Comparison of ENCODE assay signal across 9 cellular contexts in the genomic region with DNA sequence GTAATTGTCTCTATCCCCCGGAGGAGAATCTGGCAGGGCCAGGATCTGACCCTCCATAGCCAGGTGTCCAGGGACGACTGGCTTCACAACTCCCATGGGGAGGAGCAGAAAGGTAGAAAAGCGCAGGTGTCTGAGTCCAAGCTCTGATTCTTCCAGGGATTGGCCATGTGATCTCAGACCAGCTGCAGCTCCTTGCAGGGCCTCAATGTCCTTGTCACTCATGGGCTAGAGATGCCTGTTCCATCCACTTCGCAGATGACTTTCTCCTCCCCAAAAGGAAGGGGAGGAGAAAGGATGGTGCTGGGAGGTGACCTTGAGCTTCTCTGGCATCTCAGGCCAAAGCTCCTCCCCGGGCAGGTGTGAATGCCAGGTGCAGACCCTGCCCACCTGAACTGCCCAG. TPM values are rescaled to one million over a fixed set of nuclear protein-coding genes. Genes with fewer than 3 reads are reported as not detected.
DNase-seq lines count a peak whose midpoint lies in the region; ATAC-seq, FAIRE-seq and TF ChIP-seq lines count a peak whose summit lies in the region.
"Had no signal": no experiment of that assay in that cellular context is flagged by ENCODE, and none has a peak within 500 bp of the region (broad histone marks: within the 10 kb centered on the region; RNA-seq: fewer than 3 reads in every experiment).

No MANE protein-coding gene starts in this region.

- no peak overlapping the region for H3K23ac ChIP-seq in H1 (ENCODE audit: insufficient read length)

- peak overlapping the region; percentile 25 for H4K91ac ChIP-seq in H1 (replicated peaks; ENCODE audit: insufficient read length, low read length)

- H2BK15ac ChIP-seq in H1 (ENCODE audit: low read length): peak overlapping the region; percentile 29; the same call in 1 of the 2 replicates

- no peak overlapping the region for H4K5ac ChIP-seq in H1 (ENCODE audit: insufficient read length, low read depth, low read length)

- TF ChIP-seq CTCF in H1 (IDR thresholded peaks at IDR 0.05; ENCODE audit: control extremely low read depth in 1 of 3, insufficient read depth in 1 of 3, low read depth in 1 of 3, low read length in 3 of 3) (no peak), psoas muscle (IDR thresholded peaks at IDR 0.05) (no peak), kidney (IDR thresholded peaks at IDR 0.05; ENCODE audit: borderline replicate concordance, extremely low read depth, insufficient read depth) (no peak)

- H3K9me3 ChIP-seq in BLaER1 (no peaks in the 10 kb centered on the region), H1 (ENCODE audit: insufficient read depth in 2 of 2, low read depth in 1 of 2, low read length in 1 of 2) (no peaks in the 10 kb centered on the region), psoas muscle (no peaks in the 10 kb centered on the region), kidney (ENCODE audit: control insufficient read depth in 1 of 2, low read length in 2 of 2) (no peaks in the 10 kb centered on the region), Karpas-422 (ENCODE audit: low read length) (no peaks in the 10 kb centered on the region)

- CTCF ChIA-PET in H1 (lab: Charles Lee; ENCODE audit: partially characterized antibody): interaction anchor here (0.7 to 2.1 kb wide), 5 partner anchors 15 to 132 kb away, joined by 3 to 8 read pairs (median 3); no protein-coding TSS in a partner anchor

- no peak overlapping the region for H2AK5ac ChIP-seq in H1 (ENCODE audit: low read depth, low read length)

- no peak overlapping the region for H3K14ac ChIP-seq in H1 (ENCODE audit: insufficient read length)

- TF ChIP-seq EP300 in H1 (IDR thresholded peaks at IDR 0.05; ENCODE audit: borderline replicate concordance in 1 of 2, low read depth in 2 of 2, low read length in 2 of 2): no peak

- TF ChIP-seq POLR2A in H1 (IDR thresholded peaks at IDR 0.05; ENCODE audit: control extremely low read depth in 1 of 2, low read depth in 2 of 2, low read length in 2 of 2): no peak

- no peak for TF ChIP-seq RAD21 in H1 (IDR thresholded peaks at IDR 0.05 in 1 of 2, conservative IDR thresholded peaks at IDR 0.05 in 1 of 2; ENCODE audit: low read depth in 2 of 2, low read length in 2 of 2)

- H4K20me1 ChIP-seq in BLaER1 (no peaks in the 10 kb centered on the region), H1 (replicated peaks in 1 of 2; ENCODE audit: control insufficient read depth in 1 of 2, insufficient read depth in 2 of 2, low read length in 2 of 2) (peaks cover 3 to 9% of the 10 kb centered on the region in 2 experiments), Karpas-422 (ENCODE audit: insufficient read depth, low read depth, low read length) (no peaks in the 10 kb centered on the region)

- DNase-seq in NCI-H1105 (lab: John Stamatoyannopoulos, UW): peak; percentile 47
- no peak for DNase-seq in H1 (ENCODE audit: low read depth in 1 of 2, low spot score in 2 of 2)
- DNase-seq in psoas muscle: no peak
- DNase-seq in kidney: no peak
- no peak for DNase-seq in Karpas-422
- no peak for DNase-seq in NCI-H1694 (lab: John Stamatoyannopoulos, UW)
- DNase-seq: midbrain had no signal

- H3K27me3 ChIP-seq in BLaER1 (no peaks in the 10 kb centered on the region), H1 (replicated peaks in 1 of 4; ENCODE audit: control insufficient read depth in 3 of 4, extremely low read depth in 1 of 4, insufficient read depth in 3 of 4, low read length in 3 of 4) (no peaks in the 10 kb centered on the region), psoas muscle (ENCODE audit: insufficient read depth in 3 of 3, low read length in 2 of 3) (peaks cover 0 to 2% (median 0%) of the 10 kb centered on the region in 3 donors), Karpas-422 (ENCODE audit: low read length) (no peaks in the 10 kb centered on the region)

- no peak overlapping the region for H3K56ac ChIP-seq in H1 (replicated peaks; ENCODE audit: insufficient read length, low read depth, low read length)

- ATAC-seq in psoas muscle: no peak
- ATAC-seq in esophagus mucosa: no peak

- 88% methylated on average over 5 of the region's 5 CpGs; no CpG with 5 or more reads in 1 of the 2 experiments for WGBS in H1 (ENCODE audit: extremely low coverage in 1 of 2, insufficient coverage in 1 of 2, insufficient read length in 1 of 2, insufficient replicate concordance in 2 of 2, low coverage in 1 of 2, low lambda C conversion rate in 2 of 2, missing lambda C conversion rate in 1 of 2), 2 experiments
- 55 to 59% (median 57%) methylated on average over 5 of the region's 5 CpGs for WGBS in psoas muscle, 3 donors

- no peaks in the 10 kb centered on the region for H3K23me2 ChIP-seq in H1 (ENCODE audit: low read depth, low read length)

- H3K4me3 ChIP-seq in BLaER1 (no peak overlapping the region), H1 (ENCODE audit: extremely low read depth in 1 of 4, insufficient read depth in 2 of 4, low read depth in 3 of 4, low read length in 4 of 4) (no peak overlapping the region), psoas muscle (no peak overlapping the region), kidney (ENCODE audit: low read length in 2 of 2) (no peak overlapping the region), Karpas-422 (ENCODE audit: low read length) (no peak overlapping the region)

- H3K9ac ChIP-seq in BLaER1 (peak overlapping the region; percentile 35; the same call in 1 of the 2 replicates), H1 (replicated peaks in 1 of 4; ENCODE audit: extremely low read depth in 1 of 4, low read depth in 3 of 4, low read length in 3 of 4) (no peak overlapping the region), kidney (ENCODE audit: low read length in 2 of 2) (no peak overlapping the region), Karpas-422 (ENCODE audit: low read length) (no peak overlapping the region)

- H4K8ac ChIP-seq in H1 (ENCODE audit: extremely low read depth, insufficient read depth, low read length): no peak overlapping the region; the same call in 1 of the 2 replicates

- no peaks in the 10 kb centered on the region for H3K36me3 ChIP-seq in BLaER1
- 0 out of 8 replicates have a peak, but pooled peaks cover 0 to 2% (median 0%) of the 10 kb centered on the region in 4 experiments for H3K36me3 ChIP-seq in H1 (ENCODE audit: control insufficient read depth in 2 of 4, insufficient read depth in 4 of 4, low read length in 3 of 4)
- no peaks in the 10 kb centered on the region for H3K36me3 ChIP-seq in psoas muscle (ENCODE audit: insufficient read depth in 1 of 2, low read depth in 1 of 2)
- H3K36me3 ChIP-seq in kidney (ENCODE audit: control insufficient read depth in 1 of 2, insufficient read depth in 2 of 2, low read length in 2 of 2): no peaks in the 10 kb centered on the region
- no peaks in the 10 kb centered on the region for H3K36me3 ChIP-seq in Karpas-422 (ENCODE audit: insufficient read depth, low read length)

- H2BK5ac ChIP-seq in H1 (ENCODE audit: low read depth, low read length): peak overlapping the region; percentile 28; the same call in 1 of the 2 replicates

- H3K27ac ChIP-seq in BLaER1: peak overlapping the region; percentile 66
- H3K27ac ChIP-seq in H1 (ENCODE audit: low read depth, low read length): no peak overlapping the region
- peak overlapping the region; percentile 87 for H3K27ac ChIP-seq in psoas muscle
- peak overlapping the region in 1 of 2 donors; percentile 43 for H3K27ac ChIP-seq in kidney (ENCODE audit: low read depth in 2 of 2, low read length in 2 of 2)
- H3K27ac ChIP-seq in Karpas-422 (ENCODE audit: low read length): no peak overlapping the region

- H2BK12ac ChIP-seq in H1 (ENCODE audit: low read depth, low read length): 0 out of 2 replicates have a peak overlapping the region, but pooled peaks have one; percentile 87

- POLR2A ChIA-PET in H1 (lab: Charles Lee; ENCODE audit: partially characterized antibody): interaction anchor here (0.6 to 2.8 kb wide), 9 partner anchors 8 to 136 kb away, joined by 3 to 11 read pairs (median 4); a partner anchor contains a TSS

- FAIRE-seq in H1 (lab: Jason Lieb, UNC): no peak
- no peak for FAIRE-seq in kidney (lab: Jason Lieb, UNC)

- H2AFZ ChIP-seq in H1 (ENCODE audit: low read length): no peak overlapping the region
- no peak overlapping the region for H2AFZ ChIP-seq in Karpas-422 (ENCODE audit: low read length)

- peak overlapping the region; percentile 72; the same call in 1 of the 2 replicates for H2BK20ac ChIP-seq in H1 (ENCODE audit: low read length)

- H3K79me2 ChIP-seq in H1 (ENCODE audit: control insufficient read depth in 1 of 2, insufficient read depth in 2 of 2, low read length in 2 of 2): peaks cover 0 to 2% of the 10 kb centered on the region in 2 experiments; a peak in 1 of 4 replicates
- no peaks in the 10 kb centered on the region for H3K79me2 ChIP-seq in Karpas-422 (ENCODE audit: low read length)

- H3K4me1 ChIP-seq in BLaER1 (peaks cover 60% of the 10 kb centered on the region), H1 (replicated peaks in 1 of 4; ENCODE audit: control insufficient read depth in 3 of 4, insufficient read depth in 4 of 4, low read length in 3 of 4) (peaks cover 13 to 48% (median 27%) of the 10 kb centered on the region in 4 experiments), psoas muscle (peaks cover 61% of the 10 kb centered on the region), kidney (ENCODE audit: control insufficient read depth in 1 of 2, insufficient read depth in 1 of 2, low read depth in 1 of 2, low read length in 2 of 2) (peaks cover 28 to 44% of the 10 kb centered on the region in 2 donors), Karpas-422 (ENCODE audit: low read length) (no peaks in the 10 kb centered on the region)

- H3K4me2 ChIP-seq in BLaER1 (peak overlapping the region; percentile 65), H1 (ENCODE audit: insufficient read depth in 1 of 2, low read depth in 2 of 2, low read length in 2 of 2) (no peak overlapping the region), Karpas-422 (ENCODE audit: low read depth, low read length, poor library complexity, severe bottlenecking) (no peak overlapping the region)

- H3K18ac ChIP-seq in H1 (ENCODE audit: extremely low read depth, low read length): no peak overlapping the region; the same call in 1 of the 2 replicates

- H2BK120ac ChIP-seq in H1 (replicated peaks; ENCODE audit: low read depth, low read length): no peak overlapping the region

- H3K79me1 ChIP-seq in H1 (ENCODE audit: low read depth, low read length): peaks cover 4% of the 10 kb centered on the region; the same call in 1 of the 2 replicates

- H3K9me2 ChIP-seq in Karpas-422 (replicated peaks; ENCODE audit: insufficient read depth, low read length): no peaks in the 10 kb centered on the region

- intact Hi-C loops in psoas muscle (cut with DNase I): loop anchor here in 1 of 2 donors (2.0 kb wide), 1 partner anchor 20 kb away; no protein-coding TSS in a partner anchor
- intact Hi-C loops in kidney (cut with DNase I): no loop called here

- H3K4ac ChIP-seq in H1 (replicated peaks; ENCODE audit: insufficient read length, low read depth, low read length): no peak overlapping the region

RNA-seq across cellular contexts. Expression of a gene that starts 22.6 kb away (rescaled TPM):
- total RNA-seq in H1 (2021; fragmentation: NEBNext Ultra II Directional; extraction: Animal tissue kit (Norgen Biotek cat#: 25700)): 108 and 111 TPM in 2 replicates
- 17.8 and 27.7 TPM in 2 replicates for polyA plus RNA-seq in H1 (2011; rRNA removed)
- polyA plus RNA-seq in H1 (2011; cell fraction: cytosol; rRNA removed): 17.0 TPM
- 113 TPM for polyA plus RNA-seq in H1 (2011; cell fraction: nucleus; rRNA removed)
- 41.0 to 91.2 TPM (median 79.8 TPM) in 4 replicates for polyA plus RNA-seq in H1 (2012, experiment 1 of 2)
- polyA plus RNA-seq in H1 (2012, experiment 2 of 2): 63.7 TPM
- 65.5 TPM for polyA plus RNA-seq in H1 (2013, experiment 1 of 2)
- 40.5 TPM for polyA plus RNA-seq in H1 (2013, experiment 2 of 2)
- 27.8 and 28.3 TPM in 2 replicates for polyA minus RNA-seq in H1 (2011; rRNA and poly(A)+ RNA removed)
- polyA minus RNA-seq in H1 (2011; cell fraction: cytosol; rRNA and poly(A)+ RNA removed): 68.4 TPM
- polyA minus RNA-seq in H1 (2011; cell fraction: nucleus; rRNA and poly(A)+ RNA removed): 87.7 TPM
- total RNA-seq in psoas muscle: 100 to 1,000 TPM; 102 to 168 (median 135) TPM
- polyA plus RNA-seq in psoas muscle: 10 to 100 TPM; 24.5 to 74.8 (median 43.8) TPM
- total RNA-seq in kidney: 510 TPM
- 60.4 TPM for polyA plus RNA-seq in kidney (ENCODE audit: insufficient read depth, low read depth, low replicate concordance)
- total RNA-seq in Karpas-422 (2014; rRNA removed; shearing (Covaris generic); ENCODE audit: low replicate concordance): under 0.01 TPM in 1 of 2 replicates, not detected in the other
- 91.0 TPM for total RNA-seq in esophagus mucosa

Comparison
In these comparisons a context has a peak if more than half of its experiments do, and no peak if none do; other contexts are left out.
1. H3K27ac ChIP-seq: peak in BLaER1 (single experiment) and psoas muscle (single experiment); none in H1 (single experiment) and Karpas-422 (single experiment).
2. RNA of a gene that starts 22.6 kb away (total RNA-seq): 510 TPM in kidney (single experiment), 102 to 168 TPM in psoas muscle, 108 to 111 TPM in H1 and 91.0 TPM in esophagus mucosa (single experiment); under 0.01 TPM in Karpas-422; every median in the first group is over 10 times any median in the second.